In genomic region chr15:83107841-83108181, GRCh38 we compare ENCODE assay signal across 8 cellular contexts. TPM values are rescaled to one million over a fixed set of nuclear protein-coding genes. Genes with fewer than 3 reads are reported as not detected.
DNase-seq lines count a peak whose midpoint lies in the region; ATAC-seq and TF ChIP-seq lines count a peak whose summit lies in the region.

No MANE protein-coding gene starts in this region.

- H3K9me3 ChIP-seq in gastrocnemius medialis, result no peaks in the 10 kb centered on the region

- H3K9me3 Mint-ChIP-seq in T-cell (no peaks in the 10 kb centered on the region), glutamatergic neuron (ENCODE audit: unreplicated experiment) (peaks cover 5% of the 10 kb centered on the region)

- H3K4me1 Mint-ChIP-seq in T-cell (peaks cover 14 to 24% (median 20%) of the 10 kb centered on the region in 3 donors), glutamatergic neuron (ENCODE audit: low read depth, unreplicated experiment) (peaks cover 7% of the 10 kb centered on the region)

- TF ChIP-seq POLR2A in gastrocnemius medialis (IDR thresholded peaks at IDR 0.05), result no peak

- H3K27ac ChIP-seq in gastrocnemius medialis, result peak overlapping the region; percentile 80 to 91 (median 88)

- H3K27me3 ChIP-seq in gastrocnemius medialis, result no peaks in the 10 kb centered on the region

- CTCF ChIA-PET in T-cell (lab: Charles Lee), result no interaction called here

- intact Hi-C loops in gastrocnemius medialis (cut with DNase I; ENCODE audit: low total_unique reads), result loop anchor here (1.0 to 10.0 kb wide), 4 partner anchors 61 to 343 kb away; partner anchors contain the start of gene C15orf40

- no peaks in the 10 kb centered on the region for H3K36me3 ChIP-seq in gastrocnemius medialis

- peak overlapping the region; percentile 64 to 88 (median 76) for H3K4me3 ChIP-seq in gastrocnemius medialis

- ATAC-seq in GM18909 (IDR thresholded peaks at IDR 0.05; ENCODE audit: poor library complexity, unreplicated experiment) (peak; percentile 14), T-cell (replicated peaks in 1 of 4) (peak in 1 of 4 experiments; percentile 39), gastrocnemius medialis (peak; percentile 17 to 18), GM21786 (IDR thresholded peaks at IDR 0.05; ENCODE audit: unreplicated experiment) (no peak), HG03095 (IDR thresholded peaks at IDR 0.05; ENCODE audit: unreplicated experiment) (no peak)

- in situ Hi-C loops in gastrocnemius medialis (cut with MboI; ENCODE audit: low sequenced_read_pairs in 4 of 4), result loop anchor here in 3 of 4 donors (5.0 to 25.0 kb wide), 3 partner anchors 93 to 571 kb away; partner anchors contain the start of genes C15orf40 (in 2 of the 3) and RPS17 (in 1 of the 3)

- DNase-seq in T-cell, result no peak
- no peak for DNase-seq in glutamatergic neuron
- DNase-seq in gastrocnemius medialis, result no peak
- no peak for DNase-seq in NOMO-1 treated with DMSO at 0.1 percent for 48 hours (lab: John Stamatoyannopoulos, UW; ENCODE audit: unreplicated experiment)
- no peak for DNase-seq in RKO (ENCODE audit: low spot score)

- H3K27ac Mint-ChIP-seq in T-cell, result peak overlapping the region in 1 of 2 donors; percentile 30
- H3K27ac Mint-ChIP-seq in glutamatergic neuron (ENCODE audit: unreplicated experiment), result peak overlapping the region; percentile 25

- H3K36me3 Mint-ChIP-seq in T-cell, result no peaks in the 10 kb centered on the region
- peaks cover 9% of the 10 kb centered on the region for H3K36me3 Mint-ChIP-seq in glutamatergic neuron (ENCODE audit: unreplicated experiment)

- H3K4me3 Mint-ChIP-seq in T-cell (peak overlapping the region; percentile 63 to 81 (median 80)), glutamatergic neuron (ENCODE audit: unreplicated experiment) (peak overlapping the region; percentile 71)

- POLR2A ChIA-PET in T-cell (lab: Charles Lee), result no interaction called here

- H3K27me3 Mint-ChIP-seq in T-cell (peaks cover 58% of the 10 kb centered on the region in 2 donors), glutamatergic neuron (ENCODE audit: unreplicated experiment) (peaks cover 35% of the 10 kb centered on the region)

- no peak for TF ChIP-seq CTCF in glutamatergic neuron (IDR thresholded peaks at IDR 0.05; ENCODE audit: partially characterized antibody, unreplicated experiment)
- no peak for TF ChIP-seq CTCF in gastrocnemius medialis (IDR thresholded peaks at IDR 0.05 in 4 of 5, conservative IDR thresholded peaks at IDR 0.05 in 1 of 5)

- H3K4me1 ChIP-seq in gastrocnemius medialis, result peaks cover 28 to 31% of the 10 kb centered on the region in 2 donors

RNA-seq across cellular contexts. Expression of gene TM6SF1, which starts 0.4 kb away (rescaled TPM):
- total RNA-seq in T-cell (1 to 10 TPM in 2 of 5 donors, under 1 TPM in 2, not detected in 1; 0.33 to 2.1 (median 0.84) TPM), glutamatergic neuron (ENCODE audit: unreplicated experiment) (not detected), gastrocnemius medialis (10 to 100 TPM in 3 of 4 donors, 1 to 10 TPM in 1; 7.1 to 49.1 (median 13.7) TPM)

RNA-seq across cellular contexts. Expression of gene BTBD1, which starts 40.8 kb away (rescaled TPM):
- total RNA-seq in T-cell, result 10 to 100 TPM; 34.8 to 38.4 (median 36.2) TPM
- total RNA-seq in glutamatergic neuron (ENCODE audit: unreplicated experiment), result 41.9 TPM
- 100 to 1,000 TPM; 229 to 408 (median 342) TPM for total RNA-seq in gastrocnemius medialis

Comparison
In these comparisons a context has a peak if more than half of its experiments do, and no peak if none do; other contexts are left out.
1. ATAC-seq: peak in GM18909 (single experiment) and gastrocnemius medialis (2 of 2); none in GM21786 (single experiment) and HG03095 (single experiment).